ENCODE assay signal across 18 cellular contexts in genomic region chr1:184900507-184900906, GRCh38.
DNase-seq lines count a peak whose midpoint lies in the region; ATAC-seq and TF ChIP-seq lines count a peak whose summit lies in the region.
"Had no signal": no experiment of that assay in that cellular context is flagged by ENCODE, and none has a peak within 500 bp of the region (broad histone marks: within the 10 kb centered on the region; RNA-seq: fewer than 3 reads in every experiment).

No MANE protein-coding gene starts in this region.

- 48% methylated on average over 4 of the region's 4 CpGs for WGBS in HUES64
- WGBS in esophagus muscularis mucosa, result 83% methylated on average over 4 of the region's 4 CpGs
- 75 to 87% (median 76%) methylated on average over 4 of the region's 4 CpGs for WGBS in ovary, 3 donors

- H3K27ac ChIP-seq in AG04450 (ENCODE audit: low read depth, low read length) (peak overlapping the region; percentile 33), HUES64 (ENCODE audit: low read depth, low read length) (peak overlapping the region; percentile 48; the same call in 1 of the 2 replicates), esophagus muscularis mucosa (replicated peaks in 1 of 4) (peak overlapping the region; percentile 69 to 76 (median 72)), neural progenitor cell (no peak overlapping the region), ovary (no peak overlapping the region)
- H3K27ac ChIP-seq: A549 had no signal

- H3K36me3 Mint-ChIP-seq in neural progenitor cell, result no peaks in the 10 kb centered on the region
- H3K36me3 Mint-ChIP-seq in activated T-cell treated with anti-CD3 and anti-CD28 coated beads, Interleukin-2, amount 50 U/mL, for 72 hours (ENCODE audit: insufficient read depth in 2 of 2), result peaks cover 13 to 17% of the 10 kb centered on the region in 2 donors

- no peak for TF ChIP-seq POLR2A in esophagus muscularis mucosa (IDR thresholded peaks at IDR 0.05; ENCODE audit: low read depth)
- TF ChIP-seq POLR2A in ovary (IDR thresholded peaks at IDR 0.05), result no peak

- intact Hi-C loops in esophagus muscularis mucosa (cut with DNase I), result no loop called here
- intact Hi-C loops in ovary (cut with DNase I), result loop anchor here in 1 of 4 donors (2.0 kb wide), 1 partner anchor 22 kb away; no protein-coding TSS in a partner anchor

- no peak overlapping the region for H3K27ac Mint-ChIP-seq in neural progenitor cell
- no peak overlapping the region for H3K27ac Mint-ChIP-seq in activated T-cell treated with anti-CD3 and anti-CD28 coated beads, Interleukin-2, amount 50 U/mL, for 72 hours

- TF ChIP-seq EP300 in esophagus muscularis mucosa (IDR thresholded peaks at IDR 0.05), result no peak
- no peak for TF ChIP-seq EP300 in ovary (IDR thresholded peaks at IDR 0.05)

- no peaks in the 10 kb centered on the region for H3K27me3 Mint-ChIP-seq in neural progenitor cell (ENCODE audit: insufficient read depth, low read depth)
- H3K27me3 Mint-ChIP-seq in activated T-cell treated with anti-CD3 and anti-CD28 coated beads, Interleukin-2, amount 50 U/mL, for 72 hours (ENCODE audit: low read depth), result peaks cover 9% of the 10 kb centered on the region

- H3K9ac ChIP-seq in HUES64 (ENCODE audit: low read depth, low read length) (no peak overlapping the region), neural progenitor cell (no peak overlapping the region)

- H3K4me1 Mint-ChIP-seq in neural progenitor cell, result peaks cover 3% of the 10 kb centered on the region
- peaks cover 23% of the 10 kb centered on the region for H3K4me1 Mint-ChIP-seq in activated T-cell treated with anti-CD3 and anti-CD28 coated beads, Interleukin-2, amount 50 U/mL, for 72 hours (ENCODE audit: low read depth)

- no peak for DNase-seq in AG04450 (ENCODE audit: low read depth, low spot score)
- no peak for DNase-seq in esophagus muscularis mucosa (ENCODE audit: extremely low spot score)
- no peak for DNase-seq in neural progenitor cell (ENCODE audit: low spot score)
- DNase-seq in mucosa of gallbladder (ENCODE audit: low spot score), result no peak
- DNase-seq in ovary, result no peak
- DNase-seq in NK-92 treated with Interleukin-12 subunit alpha and Interleukin-12 subunit beta, amount 100 ng/mL, for 24 hours (lab: John Stamatoyannopoulos, UW), result no peak
- DNase-seq in activated T-cell treated with anti-CD3 and anti-CD28 coated beads, Interleukin-2, amount 50 U/mL, for 72 hours, result no peak
- DNase-seq: KBM-7, NCI-H1092 treated with DMSO at 0.1 percent for 48 hours, NCI-H187 treated with DMSO at 0.1 percent for 48 hours, NCI-H446 treated with DMSO at 0.1 percent for 48 hours, NCI-H748 treated with DMSO at 0.1 percent for 48 hours, SIG-M5 had no signal

- H3K36me3 ChIP-seq in HUES64 (ENCODE audit: insufficient read depth, low read length) (no peaks in the 10 kb centered on the region), esophagus muscularis mucosa (peaks cover 0 to 28% (median 21%) of the 10 kb centered on the region in 4 donors), neural progenitor cell (no peaks in the 10 kb centered on the region), ovary (no peaks in the 10 kb centered on the region)

- H3K4me2 ChIP-seq in neural progenitor cell, result no peak overlapping the region
- H3K4me2 ChIP-seq: A549 had no signal

- H2AFZ ChIP-seq in neural progenitor cell (replicated peaks), result peak overlapping the region; percentile 90

- H3F3A ChIP-seq in neural progenitor cell (ENCODE audit: low read depth), result no peaks in the 10 kb centered on the region

- H4K20me1 ChIP-seq in neural progenitor cell (ENCODE audit: low read depth), result no peaks in the 10 kb centered on the region

- H3K9me3 Mint-ChIP-seq in neural progenitor cell, result peaks cover 2% of the 10 kb centered on the region
- H3K9me3 Mint-ChIP-seq in activated T-cell treated with anti-CD3 and anti-CD28 coated beads, Interleukin-2, amount 50 U/mL, for 72 hours, result peaks cover 2 to 5% of the 10 kb centered on the region in 2 donors

- no peak for ATAC-seq in activated T-cell treated with anti-CD3 and anti-CD28 coated beads, Interleukin-2, amount 50 U/mL, for 72 hours (replicated peaks in 1 of 2)
- ATAC-seq: A549, GM12878, Panc1 had no signal

- no peak overlapping the region for H3K4me3 Mint-ChIP-seq in neural progenitor cell
- no peak overlapping the region for H3K4me3 Mint-ChIP-seq in activated T-cell treated with anti-CD3 and anti-CD28 coated beads, Interleukin-2, amount 50 U/mL, for 72 hours
- H3K4me3 Mint-ChIP-seq: CD14-positive monocyte had no signal

- H3K9me3 ChIP-seq in AG04450 (ENCODE audit: control insufficient read depth, insufficient read depth, low read length) (no peaks in the 10 kb centered on the region), HUES64 (ENCODE audit: insufficient read depth, low read depth, low read length) (no peaks in the 10 kb centered on the region), esophagus muscularis mucosa (no peaks in the 10 kb centered on the region), neural progenitor cell (ENCODE audit: low read depth) (no peaks in the 10 kb centered on the region), ovary (no peaks in the 10 kb centered on the region)
- H3K9me3 ChIP-seq: A549 had no signal

- CTCF ChIA-PET in AG04450 (lab: Charles Lee), result interaction anchor here (1.7 kb wide), 1 partner anchor 82 kb away, joined by 6 read pairs; no protein-coding TSS in a partner anchor

- no peaks in the 10 kb centered on the region for H3K79me2 ChIP-seq in neural progenitor cell (ENCODE audit: low read depth)

- POLR2A ChIA-PET in AG04450 (lab: Yijun Ruan, JAX), result no interaction called here

- H3K27me3 ChIP-seq in AG04450 (ENCODE audit: control insufficient read depth, insufficient read depth, low read length) (no peaks in the 10 kb centered on the region), HUES64 (ENCODE audit: insufficient read depth, low read length) (no peaks in the 10 kb centered on the region), esophagus muscularis mucosa (no peaks in the 10 kb centered on the region), neural progenitor cell (no peaks in the 10 kb centered on the region), ovary (no peaks in the 10 kb centered on the region)

- H3K4me1 ChIP-seq in HUES64 (ENCODE audit: insufficient read depth, low read length) (peaks cover 15% of the 10 kb centered on the region), esophagus muscularis mucosa (peaks cover 28 to 61% (median 57%) of the 10 kb centered on the region in 4 donors), neural progenitor cell (peaks cover 10% of the 10 kb centered on the region), ovary (ENCODE audit: insufficient read depth) (no peaks in the 10 kb centered on the region)

- TF ChIP-seq CTCF in AG04450 (IDR thresholded peaks at IDR 0.05; ENCODE audit: low read depth, low read length), result no peak
- TF ChIP-seq CTCF in esophagus muscularis mucosa (IDR thresholded peaks at IDR 0.05), result no peak
- no peak for TF ChIP-seq CTCF in neural progenitor cell (IDR thresholded peaks at IDR 0.05)
- no peak for TF ChIP-seq CTCF in ovary (IDR thresholded peaks at IDR 0.05)

- H3K4me3 ChIP-seq in AG04450 (ENCODE audit: low read depth, low read length) (no peak overlapping the region), HUES64 (ENCODE audit: low read length) (peak overlapping the region; percentile 11; the same call in 1 of the 2 replicates), esophagus muscularis mucosa (no peak overlapping the region), neural progenitor cell (no peak overlapping the region), ovary (no peak overlapping the region)
- H3K4me3 ChIP-seq: A549, GM12878 had no signal

Comparison
In these comparisons a context has a peak if more than half of its experiments do, and no peak if none do; other contexts are left out.
1. H3K27ac ChIP-seq: peak in AG04450 (single experiment), HUES64 (single experiment) and esophagus muscularis mucosa (4 of 4); none in neural progenitor cell (single experiment) and ovary (0 of 2).